8 cellular contexts compared by ENCODE assay signal in the genomic region with DNA sequence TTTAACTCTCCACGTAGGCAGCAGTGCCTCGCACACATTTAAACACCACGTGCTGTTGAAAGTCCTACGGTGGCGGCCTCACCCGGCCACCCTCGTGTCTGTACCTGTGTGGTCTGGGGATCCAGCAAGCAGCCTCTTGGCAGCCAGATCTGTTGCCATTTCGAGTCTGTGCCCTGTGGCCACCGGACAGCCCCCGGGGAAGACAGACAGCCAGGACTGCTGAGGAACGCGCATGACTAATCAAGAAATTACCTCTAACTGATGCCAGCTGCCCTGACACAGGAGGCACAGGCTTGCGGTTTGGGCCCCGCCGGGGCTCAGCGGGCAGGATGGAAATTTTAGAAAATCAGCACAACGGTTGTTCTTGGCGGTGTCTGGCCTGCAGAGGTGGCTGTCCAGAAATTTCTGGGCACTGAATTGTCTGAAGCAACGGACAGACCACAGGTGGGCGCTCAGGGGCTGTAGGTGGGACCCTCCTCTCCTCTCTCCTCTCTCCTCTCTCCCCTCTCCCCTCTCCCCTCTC. TPM values are rescaled to one million over a fixed set of nuclear protein-coding genes. Genes with fewer than 3 reads are reported as not detected.
DNase-seq lines count a peak whose midpoint lies in the region; ATAC-seq and TF ChIP-seq lines count a peak whose summit lies in the region.

No MANE protein-coding gene starts in this region.

- H3K36me3 Mint-ChIP-seq in endothelial cell (ENCODE audit: low read depth, unreplicated experiment): peaks cover 7% of the 10 kb centered on the region

- no peak for TF ChIP-seq POLR2A in thyroid gland (IDR thresholded peaks at IDR 0.05)

- ATAC-seq in GM19372 (IDR thresholded peaks at IDR 0.05; ENCODE audit: low read depth, unreplicated experiment): peak; percentile 40
- ATAC-seq in HG03520 (IDR thresholded peaks at IDR 0.05; ENCODE audit: unreplicated experiment): peak; percentile 37

- H3K4me1 Mint-ChIP-seq in endothelial cell (ENCODE audit: unreplicated experiment): no peaks in the 10 kb centered on the region

- H3K9me3 Mint-ChIP-seq in endothelial cell (ENCODE audit: unreplicated experiment): peaks cover 15% of the 10 kb centered on the region

- intact Hi-C loops in posterior vena cava (cut with DNase I) (loop anchor here in 1 of 2 donors (10.0 kb wide), 1 partner anchor 1126 kb away; no protein-coding TSS in a partner anchor), thyroid gland (cut with DNase I) (no loop called here)

- peaks cover 0 to 82% (median 79%) of the 10 kb centered on the region in 11 experiments; a peak in 18 of 22 replicates for H4K20me1 ChIP-seq in BLaER1 treated with 17β-estradiol and CSF1 and Interleukin-3, amounts not matched to agents 10 nM and 100 nM

- peak overlapping the region; percentile 65 to 98 (median 91) for H3K4me2 ChIP-seq in BLaER1 treated with 17β-estradiol and CSF1 and Interleukin-3, amounts not matched to agents 10 nM and 100 nM

- peak overlapping the region in 10 of 11 experiments; percentile 37 to 78 (median 70); a peak in 18 of 22 replicates for H3K27ac ChIP-seq in BLaER1 treated with 17β-estradiol and CSF1 and Interleukin-3, amounts not matched to agents 10 nM and 100 nM
- no peak overlapping the region for H3K27ac ChIP-seq in thyroid gland

- no peak overlapping the region for H3K27ac Mint-ChIP-seq in endothelial cell (ENCODE audit: unreplicated experiment)

- H3K27me3 ChIP-seq in BLaER1 treated with 17β-estradiol and CSF1 and Interleukin-3, amounts not matched to agents 10 nM and 100 nM: no peaks in the 10 kb centered on the region
- H3K27me3 ChIP-seq in thyroid gland: peaks cover 7% of the 10 kb centered on the region

- H3K9me3 ChIP-seq in BLaER1 treated with 17β-estradiol and CSF1 and Interleukin-3, amounts not matched to agents 10 nM and 100 nM (replicated peaks in 1 of 11): no peaks in the 10 kb centered on the region
- no peaks in the 10 kb centered on the region for H3K9me3 ChIP-seq in thyroid gland

- peaks cover 11% of the 10 kb centered on the region for H3K27me3 Mint-ChIP-seq in endothelial cell (ENCODE audit: unreplicated experiment)

- H3K4me3 Mint-ChIP-seq in endothelial cell (ENCODE audit: unreplicated experiment): no peak overlapping the region

- peak overlapping the region in 2 of 10 experiments; percentile 18 to 21; a peak in 2 of 20 replicates for H3K4me3 ChIP-seq in BLaER1 treated with 17β-estradiol and CSF1 and Interleukin-3, amounts not matched to agents 10 nM and 100 nM
- H3K4me3 ChIP-seq in thyroid gland (replicated peaks in 1 of 3): no peak overlapping the region

- WGBS in thyroid gland, 2 donors: 61 to 64% methylated on average over 20 of the region's 20 CpGs

- peaks cover 81 to 85% (median 83%) of the 10 kb centered on the region in 10 experiments for H3K4me1 ChIP-seq in BLaER1 treated with 17β-estradiol and CSF1 and Interleukin-3, amounts not matched to agents 10 nM and 100 nM
- H3K4me1 ChIP-seq in thyroid gland: no peaks in the 10 kb centered on the region

- H3K9ac ChIP-seq in BLaER1 treated with 17β-estradiol and CSF1 and Interleukin-3, amounts not matched to agents 10 nM and 100 nM: peak overlapping the region in 9 of 11 experiments; percentile 12 to 66 (median 57); a peak in 15 of 22 replicates

- H3K36me3 ChIP-seq in BLaER1 treated with 17β-estradiol and CSF1 and Interleukin-3, amounts not matched to agents 10 nM and 100 nM: peaks cover 10 to 49% (median 39%) of the 10 kb centered on the region in 11 experiments; a peak in 21 of 22 replicates
- H3K36me3 ChIP-seq in thyroid gland: no peaks in the 10 kb centered on the region

- TF ChIP-seq CTCF in endothelial cell (IDR thresholded peaks at IDR 0.05; ENCODE audit: unreplicated experiment): no peak
- no peak for TF ChIP-seq CTCF in thyroid gland (IDR thresholded peaks at IDR 0.05)

- DNase-seq in T-helper 9 cell (peak; percentile 67), amniotic stem cell (lab: John Stamatoyannopoulos, UW) (peak; percentile 68), posterior vena cava (ENCODE audit: low spot score) (peak; percentile 79), endothelial cell (ENCODE audit: low spot score) (no peak), thyroid gland (no peak)

RNA-seq across cellular contexts. Expression of a gene that starts 15.6 kb away (rescaled TPM):
- 10 to 100 TPM; 28.2 to 29.7 TPM for total RNA-seq in posterior vena cava
- total RNA-seq in endothelial cell (ENCODE audit: unreplicated experiment): 25.8 TPM
- total RNA-seq in thyroid gland: 10 to 100 TPM; 29.7 to 56.1 (median 42.4) TPM

Comparison
In these comparisons a context has a peak if more than half of its experiments do, and no peak if none do; other contexts are left out.
1. H3K27ac ChIP-seq: peak in BLaER1 treated with 17β-estradiol and CSF1 and Interleukin-3, amounts not matched to agents 10 nM and 100 nM (10 of 11); none in thyroid gland (0 of 3).
2. DNase-seq: peak in T-helper 9 cell (single experiment), amniotic stem cell (single experiment) and posterior vena cava (single experiment); none in endothelial cell (single experiment) and thyroid gland (0 of 2).